ENCODE assay signal across 11 cellular contexts in genomic region chr18:10927290-10927979, GRCh38.
A peak's percentile ranks its signal among the peaks of the same experiment; 100 is the strongest.
DNase-seq lines count a peak whose midpoint lies in the region; ATAC-seq and TF ChIP-seq lines count a peak whose summit lies in the region.
"Had no signal": no experiment of that assay in that cellular context is flagged by ENCODE, and none has a peak within 500 bp of the region (broad histone marks: within the 10 kb centered on the region; RNA-seq: fewer than 3 reads in every experiment).

No MANE protein-coding gene starts in this region.

- H3K79me2 ChIP-seq in OCI-LY1 (ENCODE audit: insufficient read depth, low read length), result no peaks in the 10 kb centered on the region

- no peaks in the 10 kb centered on the region for H3K9me3 Mint-ChIP-seq in osteocyte (ENCODE audit: unreplicated experiment)
- H3K9me3 Mint-ChIP-seq: T-helper 2 cell treated with Interferon-gamma antibody and Interleukin-4, amounts not matched to agents 5 μg/mL and 100 μg/mL, for 36 hours had no signal

- H4K20me1 ChIP-seq in OCI-LY1 (ENCODE audit: insufficient read depth, low read length), result no peaks in the 10 kb centered on the region

- H3K4me3 Mint-ChIP-seq in osteocyte (ENCODE audit: unreplicated experiment), result peak overlapping the region; percentile 55
- H3K4me3 Mint-ChIP-seq: T-helper 2 cell treated with Interferon-gamma antibody and Interleukin-4, amounts not matched to agents 5 μg/mL and 100 μg/mL, for 36 hours had no signal

- peak overlapping the region; percentile 97 for H3K27ac Mint-ChIP-seq in osteocyte (ENCODE audit: unreplicated experiment)
- H3K27ac Mint-ChIP-seq: T-helper 2 cell treated with Interferon-gamma antibody and Interleukin-4, amounts not matched to agents 5 μg/mL and 100 μg/mL, for 36 hours had no signal

- H3K27me3 Mint-ChIP-seq in osteocyte (ENCODE audit: unreplicated experiment), result no peaks in the 10 kb centered on the region

- ATAC-seq in GM19463 (IDR thresholded peaks at IDR 0.05; ENCODE audit: unreplicated experiment), result no peak
- ATAC-seq: left colon had no signal

- no peaks in the 10 kb centered on the region for H3K27me3 ChIP-seq in OCI-LY1 (ENCODE audit: insufficient read depth, low read length)

- H3K4me1 ChIP-seq in OCI-LY1 (ENCODE audit: insufficient read depth, low read length, severe bottlenecking), result peaks cover 83% of the 10 kb centered on the region

- peak overlapping the region; percentile 57 for H3K9ac ChIP-seq in OCI-LY1 (ENCODE audit: low read length)

- H3F3A ChIP-seq in OCI-LY1 (ENCODE audit: insufficient read depth, low read length), result no peaks in the 10 kb centered on the region

- H3K4me1 Mint-ChIP-seq in osteocyte (ENCODE audit: unreplicated experiment), result peaks cover 82% of the 10 kb centered on the region

- H3K4me2 ChIP-seq in OCI-LY1 (ENCODE audit: low read length), result peak overlapping the region; percentile 38

- DNase-seq in AG08396 (ENCODE audit: low spot score) (peak; percentile 41), fibroblast of mammary gland (ENCODE audit: low read depth) (peak; percentile 80), osteocyte (ENCODE audit: extremely low spot score, unreplicated experiment) (no peak), cerebellar cortex (ENCODE audit: low spot score) (no peak), NCI-H748 (lab: John Stamatoyannopoulos, UW; ENCODE audit: unreplicated experiment) (no peak)
- DNase-seq in activated naive CD4-positive, alpha-beta T cell treated with anti-CD3 and anti-CD28 coated beads, Interleukin-2, amount 50 U/mL, for 16 hours, result no peak
- DNase-seq: activated T-cell treated with anti-CD3 and anti-CD28 coated beads, Interleukin-2, amount 50 U/mL, for 1 hour; left colon had no signal

- H3K36me3 ChIP-seq in OCI-LY1 (ENCODE audit: insufficient read depth, low read length), result no peaks in the 10 kb centered on the region

- H3K27ac ChIP-seq in OCI-LY1 (ENCODE audit: low read depth, low read length, poor library complexity, severe bottlenecking), result peak overlapping the region; percentile 93

- TF ChIP-seq CTCF in OCI-LY1 (IDR thresholded peaks at IDR 0.05; ENCODE audit: low read length), result no peak
- TF ChIP-seq CTCF in fibroblast of mammary gland (conservative IDR thresholded peaks at IDR 0.05; ENCODE audit: control insufficient read depth, insufficient read depth, low read depth, low read length), result no peak
- no peak for TF ChIP-seq CTCF in osteocyte (IDR thresholded peaks at IDR 0.05)

- H3K9me3 ChIP-seq in OCI-LY1 (ENCODE audit: low read length), result no peaks in the 10 kb centered on the region

- no peaks in the 10 kb centered on the region for H3K9me2 ChIP-seq in OCI-LY1 (ENCODE audit: low read depth, low read length)

- H2AFZ ChIP-seq in OCI-LY1 (ENCODE audit: low read length), result no peak overlapping the region

- peak overlapping the region; percentile 37 for H3K4me3 ChIP-seq in OCI-LY1 (ENCODE audit: low read depth, low read length, poor library complexity, severe bottlenecking)
- H3K4me3 ChIP-seq in fibroblast of mammary gland (ENCODE audit: control insufficient read depth, low read depth, low read length), result peak overlapping the region; percentile 32

- peaks cover 3% of the 10 kb centered on the region for H3K36me3 Mint-ChIP-seq in osteocyte (ENCODE audit: unreplicated experiment)

Comparison
In these comparisons a context has a peak if more than half of its experiments do, and no peak if none do; other contexts are left out.
1. DNase-seq: peak in AG08396 (single experiment) and fibroblast of mammary gland (single experiment); none in osteocyte (single experiment), cerebellar cortex (single experiment), activated naive CD4-positive, alpha-beta T cell treated with anti-CD3 and anti-CD28 coated beads, Interleukin-2, amount 50 U/mL, for 16 hours (single experiment) and NCI-H748 (single experiment).